ENCODE assay signal across 30 cellular contexts in genomic region chr19:40528078-40528477, GRCh38.
"Had no signal": no experiment of that assay in that cellular context is flagged by ENCODE, and none has a peak within 500 bp of the region (broad histone marks: within the 10 kb centered on the region; RNA-seq: fewer than 3 reads in every experiment).

No MANE protein-coding gene starts in this region.

- ATAC-seq: stimulated activated naive CD8-positive, alpha-beta T cell treated with anti-CD3 and anti-CD28 coated beads, Interleukin-15, Interleukin-2, amounts not matched to agents 100 U/mL and 50 U/mL, for 24 hours had no signal

- H3K36me3 ChIP-seq: ascending aorta, cardiac muscle cell, spleen, upper lobe of left lung, vagina had no signal

- H3K27me3 ChIP-seq: ascending aorta, dorsolateral prefrontal cortex, hepatocyte, testis, vagina had no signal

- H2AFZ ChIP-seq: hepatocyte had no signal

- H3K9me3 Mint-ChIP-seq: activated CD4-positive, alpha-beta memory T cell treated with anti-CD3 and anti-CD28 coated beads for 36 hours; activated CD4-positive, alpha-beta T cell treated with anti-CD3 and anti-CD28 coated beads, Interleukin-2, amount 10 ng/mL, durations not matched to agents 24 days and 14 days; activated naive CD4-positive, alpha-beta T cell treated with anti-CD3 and anti-CD28 coated beads, Interleukin-2, amount 10 ng/mL, durations not matched to agents 7 days and 5 days; activated naive CD8-positive, alpha-beta T cell treated with anti-CD3 and anti-CD28 coated beads, Interleukin-2, amount 10 ng/mL, durations not matched to agents 7 days and 5 days; activated T-cell treated with anti-CD3 and anti-CD28 coated beads, Interleukin-2, amount 50 U/mL, for 24 hours; neural crest cell had no signal

- H3K36me3 Mint-ChIP-seq: activated CD4-positive, alpha-beta memory T cell treated with anti-CD3 and anti-CD28 coated beads for 36 hours; activated naive CD4-positive, alpha-beta T cell treated with anti-CD3 and anti-CD28 coated beads, Interleukin-2, amount 10 ng/mL, durations not matched to agents 7 days and 5 days; activated naive CD8-positive, alpha-beta T cell treated with anti-CD3 and anti-CD28 coated beads, Interleukin-2, amount 10 ng/mL, durations not matched to agents 7 days and 5 days had no signal

- FAIRE-seq: frontal cortex, TTC549 had no signal

- H3K27ac ChIP-seq: ascending aorta, cardiac muscle cell, coronary artery, hepatocyte, spleen, testis, upper lobe of left lung, vagina had no signal

- H3K27ac Mint-ChIP-seq: activated CD4-positive, alpha-beta memory T cell treated with anti-CD3 and anti-CD28 coated beads for 36 hours; activated naive CD8-positive, alpha-beta T cell treated with anti-CD3 and anti-CD28 coated beads, Interleukin-2, amount 10 ng/mL, durations not matched to agents 7 days and 5 days; activated T-cell treated with anti-CD3 and anti-CD28 coated beads, Interleukin-2, amount 50 U/mL, for 24 hours had no signal

- H3K4me3 Mint-ChIP-seq: activated CD4-positive, alpha-beta memory T cell treated with anti-CD3 and anti-CD28 coated beads for 36 hours; activated naive CD4-positive, alpha-beta T cell treated with anti-CD3 and anti-CD28 coated beads, Interleukin-2, amount 10 ng/mL, durations not matched to agents 7 days and 5 days; activated T-cell treated with anti-CD3 and anti-CD28 coated beads, Interleukin-2, amount 50 U/mL, for 24 hours; neural crest cell had no signal

- H3K79me2 ChIP-seq: hepatocyte had no signal

- H3K4me2 ChIP-seq: hepatocyte had no signal

- H3K9me3 ChIP-seq: ascending aorta, spleen, testis, upper lobe of left lung, vagina had no signal

- DNase-seq: activated CD4-positive, alpha-beta memory T cell treated with anti-CD3 and anti-CD28 coated beads for 36 hours; activated CD4-positive, alpha-beta T cell treated with anti-CD3 and anti-CD28 coated beads, Interleukin-2, amount 10 ng/mL, durations not matched to agents 24 days and 14 days; activated CD4-positive, CD25-positive, alpha-beta regulatory T cell treated with anti-CD3 and anti-CD28 coated beads, Interleukin-2, amount 50 U/mL, for 72 hours; activated CD8-positive, alpha-beta memory T cell treated with anti-CD3 and anti-CD28 coated beads, Interleukin-2, amount 50 U/mL, for 4 hours; activated effector memory CD4-positive, alpha-beta T cell treated with anti-CD3 and anti-CD28 coated beads, Interleukin-2, amount 50 U/mL, for 16 hours; activated naive CD4-positive, alpha-beta T cell treated with anti-CD3 and anti-CD28 coated beads, Interleukin-2, amount 10 ng/mL, durations not matched to agents 7 days and 5 days; activated naive CD8-positive, alpha-beta T cell treated with anti-CD3 and anti-CD28 coated beads, Interleukin-2, amount 10 ng/mL, durations not matched to agents 7 days and 5 days; activated T-cell treated with anti-CD3 and anti-CD28 coated beads, Interleukin-2, amount 50 U/mL, for 24 hours; dorsolateral prefrontal cortex; effector memory CD4-positive, alpha-beta T cell; islet precursor cell; left cardiac atrium; left ventricle myocardium superior; naive B cell; occipital lobe; right cardiac atrium; spleen; stimulated activated naive CD8-positive, alpha-beta T cell treated with anti-CD3 and anti-CD28 coated beads, Interleukin-15, Interleukin-2, amounts not matched to agents 100 U/mL and 50 U/mL, for 24 hours; T-helper 9 cell; testis; WERI-Rb-1 had no signal

- H3K4me3 ChIP-seq: ascending aorta, cardiac muscle cell, coronary artery, hepatocyte, upper lobe of left lung, vagina had no signal
